ENCODE assay signal across 13 cellular contexts in the genomic region with DNA sequence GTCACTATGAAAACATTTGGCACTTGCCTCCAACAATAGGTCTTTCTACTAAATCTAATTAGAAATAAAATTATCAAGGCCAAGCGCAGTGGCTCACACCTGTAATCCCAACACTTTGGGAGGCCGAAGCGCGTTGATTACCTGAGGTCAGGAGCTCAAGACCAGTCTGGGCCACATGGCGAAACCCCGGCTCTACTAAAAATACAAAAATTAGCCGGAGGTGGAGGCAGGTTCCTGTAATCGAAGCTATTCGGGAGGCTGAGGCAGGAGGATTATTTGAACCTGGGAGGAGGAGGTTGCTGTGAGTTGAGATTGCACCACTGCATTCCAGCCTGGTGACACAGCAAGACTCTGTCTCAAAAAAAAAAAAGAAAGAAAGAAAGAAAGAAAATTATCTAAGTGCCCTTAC. TPM values are rescaled to one million over a fixed set of nuclear protein-coding genes. Genes with fewer than 3 reads are reported as not detected.
DNase-seq lines count a peak whose midpoint lies in the region; ATAC-seq and TF ChIP-seq lines count a peak whose summit lies in the region.
"Had no signal": no experiment of that assay in that cellular context is flagged by ENCODE, and none has a peak within 500 bp of the region (broad histone marks: within the 10 kb centered on the region; RNA-seq: fewer than 3 reads in every experiment).

No MANE protein-coding gene starts in this region.

- peak overlapping the region; percentile 24 for H3K27ac ChIP-seq in muscle layer of colon (ENCODE audit: low read depth, low read length)

- no peak overlapping the region for H3K4me3 ChIP-seq in cardiac fibroblast (replicated peaks in 1 of 2; ENCODE audit: low read depth in 2 of 2, low read length in 2 of 2)
- H3K4me3 ChIP-seq in muscle layer of colon (ENCODE audit: low read depth in 1 of 2, low read length in 2 of 2) = no peak overlapping the region
- H3K4me3 ChIP-seq: HAP-1 had no signal

- H3K9me3 ChIP-seq in muscle layer of colon (ENCODE audit: low read length) = no peaks in the 10 kb centered on the region
- H3K9me3 ChIP-seq: HAP-1 had no signal

- H3K36me3 ChIP-seq in muscle layer of colon (ENCODE audit: insufficient read depth, low read length) = no peaks in the 10 kb centered on the region
- H3K36me3 ChIP-seq: HAP-1 had no signal

- peak; percentile 33 for DNase-seq in ACHN
- peak; percentile 61 for DNase-seq in NCI-H226
- DNase-seq in cardiac fibroblast (ENCODE audit: low read depth in 2 of 2) = peak; percentile 80 to 89
- DNase-seq in SK-N-DZ (ENCODE audit: low spot score) = no peak
- DNase-seq in NOMO-1 (lab: John Stamatoyannopoulos, UW; ENCODE audit: unreplicated experiment in 2 of 2) = no peak
- DNase-seq: activated naive CD8-positive, alpha-beta T cell treated with anti-CD3 and anti-CD28 coated beads, Interleukin-2, amount 10 ng/mL, durations not matched to agents 7 days and 5 days; C1 segment of cervical spinal cord; left ventricle myocardium superior; NCI-H510A had no signal

- H3K9ac ChIP-seq in muscle layer of colon (ENCODE audit: low read length) = no peak overlapping the region

- TF ChIP-seq CTCF in cardiac fibroblast (IDR thresholded peaks at IDR 0.05; ENCODE audit: low read depth, low read length) = no peak

- in situ Hi-C loops in ACHN (cut with HindIII; ENCODE audit: low pct_ligation_motif_present, low pct_unique_long_range_greater_than_20kb, low sequenced_read_pairs) = no loop called here

- ATAC-seq in HG02885 (IDR thresholded peaks at IDR 0.05; ENCODE audit: poor library complexity, unreplicated experiment) = no peak
- ATAC-seq in HG03025 (IDR thresholded peaks at IDR 0.05; ENCODE audit: low FRiP score, unreplicated experiment) = no peak

- H3K4me1 ChIP-seq in muscle layer of colon (ENCODE audit: insufficient read depth, low read length) = peaks cover 4% of the 10 kb centered on the region

- no peaks in the 10 kb centered on the region for H3K27me3 ChIP-seq in muscle layer of colon (ENCODE audit: control insufficient read depth in 1 of 2, insufficient read depth in 2 of 2, low read length in 2 of 2)

RNA-seq across cellular contexts. Expression of gene PLD1, which starts 1.6 kb away (rescaled TPM):
- polyA plus RNA-seq in SK-N-DZ (2014; cell fraction: cytosol; rRNA removed) = 3.1 TPM in 1 of 2 replicates, not detected in the other
- 0.02 TPM in 1 of 2 replicates, not detected in the other for polyA plus RNA-seq in SK-N-DZ (2014; cell fraction: nucleus; rRNA removed)

RNA-seq across cellular contexts. Expression of gene TMEM212, which starts 31.2 kb away (rescaled TPM):
- not detected in 2 replicates for polyA plus RNA-seq in SK-N-DZ (2014; cell fraction: cytosol; rRNA removed)
- not detected in 2 replicates for polyA plus RNA-seq in SK-N-DZ (2014; cell fraction: nucleus; rRNA removed)

Comparison
In these comparisons a context has a peak if more than half of its experiments do, and no peak if none do; other contexts are left out.
1. DNase-seq: peak in ACHN (single experiment), NCI-H226 (single experiment) and cardiac fibroblast (2 of 2); none in SK-N-DZ (single experiment) and NOMO-1 (0 of 2).